In the genomic region with DNA sequence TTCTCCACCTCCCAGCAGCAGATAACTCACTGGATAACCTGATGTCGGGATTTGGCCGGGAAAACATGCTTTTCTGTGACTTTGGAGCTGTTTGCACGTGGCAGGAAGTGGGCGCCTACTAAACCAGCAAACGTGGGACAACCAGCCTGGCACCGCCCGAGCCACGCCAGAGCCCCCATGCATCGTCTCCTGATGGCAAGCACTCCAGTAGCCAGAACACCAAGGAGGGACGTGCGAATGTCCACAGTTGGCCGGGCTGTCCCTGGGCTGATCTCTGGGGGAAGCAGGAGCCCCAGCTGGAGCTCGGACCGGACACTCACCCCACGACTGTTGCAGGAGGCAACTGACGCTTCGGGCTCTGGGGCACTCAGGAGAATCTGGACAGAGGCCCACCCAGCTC, we compare ENCODE assay signal across 36 cellular contexts. TPM values are rescaled to one million over a fixed set of nuclear protein-coding genes. Genes with fewer than 3 reads are reported as not detected.
"Had no signal": no experiment of that assay in that cellular context is flagged by ENCODE, and none has a peak within 500 bp of the region (broad histone marks: within the 10 kb centered on the region; RNA-seq: fewer than 3 reads in every experiment).

No MANE protein-coding gene starts in this region.

- H3K27ac ChIP-seq: adrenal gland, ascending aorta, body of pancreas, brain microvascular endothelial cell, breast epithelium, cardiac muscle cell had no signal

- FAIRE-seq: astrocyte, bronchial epithelial cell had no signal

- H3K4me1 ChIP-seq: adrenal gland, ascending aorta, body of pancreas, breast epithelium had no signal

- H3K36me3 ChIP-seq: adrenal gland, ascending aorta, brain microvascular endothelial cell, breast epithelium, cardiac muscle cell had no signal

- DNase-seq: activated effector memory CD4-positive, alpha-beta T cell treated with anti-CD3 and anti-CD28 coated beads, Interleukin-2, amount 50 U/mL, for 16 hours; activated effector memory CD4-positive, alpha-beta T cell treated with Interleukin-2 at 50 U/mL for 16 hours; activated gamma-delta T cell; activated gamma-delta T cell treated with Interleukin-2 at 50 U/mL for 16 hours; activated naive CD4-positive, alpha-beta T cell; activated naive CD4-positive, alpha-beta T cell treated with anti-CD3 and anti-CD28 coated beads for 36 hours; activated naive CD4-positive, alpha-beta T cell treated with anti-CD3 and anti-CD28 coated beads, Interleukin-2, amount 10 ng/mL, durations not matched to agents 7 days and 5 days; activated naive CD4-positive, alpha-beta T cell treated with anti-CD3 and anti-CD28 coated beads, Interleukin-2, amount 50 U/mL, for 16 hours; activated naive CD4-positive, alpha-beta T cell treated with Interleukin-2 at 50 U/mL for 16 hours; activated naive CD8-positive, alpha-beta T cell treated with anti-CD3 and anti-CD28 coated beads for 36 hours; activated naive CD8-positive, alpha-beta T cell treated with anti-CD3 and anti-CD28 coated beads, Interleukin-2, amount 10 ng/mL, durations not matched to agents 7 days and 5 days; activated naive CD8-positive, alpha-beta T cell treated with anti-CD3 and anti-CD28 coated beads, Interleukin-2, amount 50 U/mL, for 24 hours; activated T-cell treated with anti-CD3 and anti-CD28 coated beads, Interleukin-2, amount 50 U/mL, for 1 hour; activated T-cell treated with anti-CD3 and anti-CD28 coated beads, Interleukin-2, amount 50 U/mL, for 24 hours; activated T-cell treated with anti-CD3 and anti-CD28 coated beads, Interleukin-2, amount 50 U/mL, for 4 hours; activated T-cell treated with anti-CD3 and anti-CD28 coated beads, Interleukin-2, amount 50 U/mL, for 48 hours; activated T-cell treated with anti-CD3 and anti-CD28 coated beads, Interleukin-2, amount 50 U/mL, for 72 hours; adrenal gland; amniotic stem cell; amygdala; anterior cingulate cortex; aorta; body of pancreas; brain microvascular endothelial cell; caudate nucleus; central memory CD4-positive, alpha-beta T cell; cerebellar nuclear complex had no signal

- H3K4me3 ChIP-seq: adrenal gland, ascending aorta, body of pancreas, breast epithelium, cardiac muscle cell had no signal

- H3K9me3 ChIP-seq: adrenal gland, ascending aorta, body of pancreas, breast epithelium had no signal

- H3K27me3 ChIP-seq: ascending aorta, body of pancreas had no signal

RNA-seq across cellular contexts. Expression of gene ADGRA1, which starts 7.1 kb away (rescaled TPM):
- total RNA-seq: activated naive CD4-positive, alpha-beta T cell treated with anti-CD3 and anti-CD28 coated beads for 36 hours; activated naive CD4-positive, alpha-beta T cell treated with anti-CD3 and anti-CD28 coated beads, Interleukin-2, amount 50 U/mL, for 72 hours; activated naive CD8-positive, alpha-beta T cell treated with anti-CD3 and anti-CD28 coated beads for 36 hours; activated naive CD8-positive, alpha-beta T cell treated with anti-CD3 and anti-CD28 coated beads, Interleukin-2, amount 10 ng/mL, durations not matched to agents 7 days and 5 days; activated T-cell treated with anti-CD3 and anti-CD28 coated beads, Interleukin-2, amount 50 U/mL, for 4 hours; activated T-cell treated with anti-CD3 and anti-CD28 coated beads, Interleukin-2, amount 50 U/mL, for 72 hours; activated T-helper 1 cell treated with anti-CD3 and anti-CD28 coated beads, Interleukin-12 subunit alpha, Interleukin-12 subunit beta, Interleukin-2, Interleukin-4 antibody, amounts not matched to agents 30 ng/mL and 10 ng/mL and 1 ng/mL, durations not matched to agents 14 hours and 24 hours and 36 hours; activated T-helper 17 cell treated with anti-CD3 and anti-CD28 coated beads, Interleukin-2, amount 50 U/mL, for 72 hours; activated T-helper 2 cell treated with anti-CD3 and anti-CD28 coated beads, Interferon-gamma antibody, Interleukin-2, Interleukin-4, amounts not matched to agents 10 μg/mL and 5 μg/mL and 100 μg/mL, durations not matched to agents 14 hours and 24 hours and 36 hours; aorta; ascending aorta; astrocyte; bronchial epithelial cell had no signal
